ENCODE assay signal across 22 cellular contexts in the genomic region with DNA sequence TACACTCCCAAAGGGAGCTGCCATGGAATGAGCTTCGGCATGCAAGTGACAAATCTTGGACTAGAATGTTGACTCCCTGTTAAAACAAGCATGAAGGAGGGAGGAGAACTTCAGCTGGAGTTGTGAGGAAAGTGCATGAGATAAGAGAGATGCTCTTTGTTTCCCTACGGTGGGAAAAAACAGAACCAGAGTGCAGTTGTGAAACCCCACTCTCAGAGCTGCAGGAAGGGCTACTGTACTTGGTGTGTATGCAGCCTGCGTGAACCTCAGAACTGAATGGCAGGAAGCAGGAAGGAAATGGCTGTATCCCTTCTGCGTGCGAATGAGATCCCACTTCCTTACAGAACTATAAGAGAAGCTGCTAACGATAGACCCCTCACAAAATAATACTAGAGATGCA. TPM values are rescaled to one million over a fixed set of nuclear protein-coding genes. Genes with fewer than 3 reads are reported as not detected.
DNase-seq lines count a peak whose midpoint lies in the region; ATAC-seq and TF ChIP-seq lines count a peak whose summit lies in the region.
"Had no signal": no experiment of that assay in that cellular context is flagged by ENCODE, and none has a peak within 500 bp of the region (broad histone marks: within the 10 kb centered on the region; RNA-seq: fewer than 3 reads in every experiment).

No MANE protein-coding gene starts in this region.

- peak overlapping the region; percentile 8 for H3K4me3 Mint-ChIP-seq in activated CD8-positive, alpha-beta T cell treated with anti-CD3 and anti-CD28 coated beads, Interleukin-2, amount 10 ng/mL, durations not matched to agents 7 days and 5 days
- no peak overlapping the region for H3K4me3 Mint-ChIP-seq in activated CD8-positive, alpha-beta T cell treated with anti-CD3 and anti-CD28 coated beads for 36 hours
- H3K4me3 Mint-ChIP-seq in endothelial cell (ENCODE audit: unreplicated experiment) (peak overlapping the region; percentile 75), nephron (peak overlapping the region in 2 of 3 experiments; percentile 2 to 24), endodermal cell (no peak overlapping the region)
- no peak overlapping the region for H3K4me3 Mint-ChIP-seq in CD4-positive, alpha-beta T cell
- H3K4me3 Mint-ChIP-seq: CD8-positive, alpha-beta memory T cell had no signal

- H3K27me3 ChIP-seq in Loucy (ENCODE audit: insufficient read depth, low read length, poor library complexity, severe bottlenecking) (no peaks in the 10 kb centered on the region), endodermal cell (ENCODE audit: control insufficient read depth, insufficient read depth, low read length, poor library complexity, severe bottlenecking) (no peaks in the 10 kb centered on the region)
- H3K27me3 ChIP-seq in CD4-positive, alpha-beta T cell (ENCODE audit: control insufficient read depth, insufficient read depth, low read length): no peaks in the 10 kb centered on the region

- peak overlapping the region; percentile 65 for H3K27ac Mint-ChIP-seq in activated CD8-positive, alpha-beta T cell treated with anti-CD3 and anti-CD28 coated beads, Interleukin-2, amount 10 ng/mL, durations not matched to agents 7 days and 5 days
- no peak overlapping the region for H3K27ac Mint-ChIP-seq in activated CD8-positive, alpha-beta T cell treated with anti-CD3 and anti-CD28 coated beads for 36 hours
- H3K27ac Mint-ChIP-seq in endothelial cell (ENCODE audit: unreplicated experiment) (peak overlapping the region; percentile 100), nephron (peak overlapping the region; percentile 18 to 91 (median 42)), endodermal cell (no peak overlapping the region)
- no peak overlapping the region for H3K27ac Mint-ChIP-seq in CD4-positive, alpha-beta T cell
- H3K27ac Mint-ChIP-seq: CD8-positive, alpha-beta memory T cell had no signal

- intact Hi-C loops in activated CD8-positive, alpha-beta T cell treated with anti-CD3 and anti-CD28 coated beads for 36 hours (cut with micrococcal nuclease): no loop called here
- intact Hi-C loops in CD4-positive, alpha-beta T cell (cut with DNase I, micrococcal nuclease): loop anchor here in 1 of 2 experiments (10.0 kb wide), 1 partner anchor 395 kb away; no protein-coding TSS in a partner anchor

- WGBS in endodermal cell (ENCODE audit: insufficient coverage in 1 of 2, insufficient read length in 1 of 2), 2 experiments: 95 to 100% methylated on average over 2 to 6 of the region's 6 CpGs

- H3K9ac ChIP-seq in Loucy (ENCODE audit: low read depth, low read length, poor library complexity, severe bottlenecking) (peak overlapping the region; percentile 46), endodermal cell (ENCODE audit: extremely low read depth, low read length, poor library complexity, severe bottlenecking) (no peak overlapping the region)
- H3K9ac ChIP-seq: GM23248, KMS-11 had no signal

- peak; percentile 67 for ATAC-seq in activated CD8-positive, alpha-beta T cell treated with anti-CD3 and anti-CD28 coated beads, Interleukin-2, amount 10 ng/mL, durations not matched to agents 7 days and 5 days
- no peak for ATAC-seq in activated CD8-positive, alpha-beta T cell treated with anti-CD3 and anti-CD28 coated beads for 36 hours
- ATAC-seq in HG02798 (IDR thresholded peaks at IDR 0.05; ENCODE audit: poor library complexity, unreplicated experiment): no peak
- ATAC-seq in CD4-positive, alpha-beta T cell (ENCODE audit: poor library complexity): no peak
- ATAC-seq: A549, sciatic nerve had no signal

- H3F3A ChIP-seq in Loucy (ENCODE audit: low read depth): no peaks in the 10 kb centered on the region

- CTCF ChIA-PET in activated CD8-positive, alpha-beta T cell treated with anti-CD3 and anti-CD28 coated beads, Interleukin-2, amount 10 ng/mL, durations not matched to agents 7 days and 5 days (lab: Charles Lee): interaction anchor here (1.1 kb wide), 1 partner anchor 9 kb away, joined by 3 read pairs; no protein-coding TSS in a partner anchor
- CTCF ChIA-PET in activated CD8-positive, alpha-beta T cell treated with anti-CD3 and anti-CD28 coated beads for 36 hours (lab: Charles Lee): interaction anchor here (1.1 to 1.4 kb wide), 2 partner anchors 13 to 547 kb away, joined by 3 to 4 read pairs; no protein-coding TSS in a partner anchor
- CTCF ChIA-PET in CD4-positive, alpha-beta T cell (lab: Charles Lee): interaction anchor here (0.7 kb wide), 1 partner anchor 41 kb away, joined by 3 read pairs; no protein-coding TSS in a partner anchor

- no peaks in the 10 kb centered on the region for H4K20me1 ChIP-seq in Loucy (ENCODE audit: insufficient read depth, low read length, poor library complexity, severe bottlenecking)

- H3K4me1 Mint-ChIP-seq in activated CD8-positive, alpha-beta T cell treated with anti-CD3 and anti-CD28 coated beads, Interleukin-2, amount 10 ng/mL, durations not matched to agents 7 days and 5 days (ENCODE audit: low read depth): peaks cover 25% of the 10 kb centered on the region
- peaks cover 9% of the 10 kb centered on the region for H3K4me1 Mint-ChIP-seq in activated CD8-positive, alpha-beta T cell treated with anti-CD3 and anti-CD28 coated beads for 36 hours (ENCODE audit: low read depth)
- peaks cover 51% of the 10 kb centered on the region for H3K4me1 Mint-ChIP-seq in endothelial cell (ENCODE audit: unreplicated experiment)
- H3K4me1 Mint-ChIP-seq in nephron: peaks cover 22% of the 10 kb centered on the region
- peaks cover 9% of the 10 kb centered on the region for H3K4me1 Mint-ChIP-seq in CD4-positive, alpha-beta T cell (ENCODE audit: low read depth)
- peaks cover 32% of the 10 kb centered on the region for H3K4me1 Mint-ChIP-seq in endodermal cell

- no peaks in the 10 kb centered on the region for H3K79me2 ChIP-seq in Loucy (ENCODE audit: insufficient read depth, low read length)

- TF ChIP-seq CTCF in activated CD8-positive, alpha-beta T cell treated with anti-CD3 and anti-CD28 coated beads for 36 hours (IDR thresholded peaks at IDR 0.05): no peak
- TF ChIP-seq CTCF in Loucy (conservative IDR thresholded peaks at IDR 0.05; ENCODE audit: low read length): no peak
- no peak for TF ChIP-seq CTCF in endothelial cell (IDR thresholded peaks at IDR 0.05; ENCODE audit: unreplicated experiment)
- no peak for TF ChIP-seq CTCF in nephron (IDR thresholded peaks at IDR 0.05; ENCODE audit: unreplicated experiment in 3 of 3)
- TF ChIP-seq CTCF in CD4-positive, alpha-beta T cell (IDR thresholded peaks at IDR 0.05): no peak
- no peak for TF ChIP-seq CTCF in endodermal cell (conservative IDR thresholded peaks at IDR 0.05)

- peak overlapping the region; percentile 84 for H2AFZ ChIP-seq in Loucy (ENCODE audit: low read length)
- H2AFZ ChIP-seq: GM23248 had no signal

- H3K9me2 ChIP-seq in Loucy (replicated peaks; ENCODE audit: low read depth, low read length): no peaks in the 10 kb centered on the region

- DNase-seq in activated CD8-positive, alpha-beta T cell treated with anti-CD3 and anti-CD28 coated beads, Interleukin-2, amount 10 ng/mL, durations not matched to agents 7 days and 5 days: peak; percentile 44
- no peak for DNase-seq in activated CD8-positive, alpha-beta T cell treated with anti-CD3 and anti-CD28 coated beads for 36 hours
- DNase-seq in endothelial cell (ENCODE audit: low spot score) (peak; percentile 53), endodermal cell (no peak)
- DNase-seq in CD4-positive, alpha-beta T cell: no peak
- DNase-seq: activated effector memory CD4-positive, alpha-beta T cell treated with Interleukin-2 at 50 U/mL for 16 hours; aorta; CD8-positive, alpha-beta memory T cell; cerebellar nuclear complex; GM23248; NCI-H1417 treated with DMSO at 0.1 percent for 48 hours; NCI-H2171; stimulated activated CD4-positive, alpha-beta T cell treated with anti-CD3 and anti-CD28 coated beads, Interleukin-1b, Interleukin-23, amount 100 ng/mL, for 48 hours; uterus had no signal

- H3K4me1 ChIP-seq in Loucy (ENCODE audit: insufficient read depth, low read length, poor library complexity, severe bottlenecking): peaks cover 45% of the 10 kb centered on the region
- H3K4me1 ChIP-seq in endodermal cell (ENCODE audit: control insufficient read depth, insufficient read depth, low read length): peaks cover 7% of the 10 kb centered on the region
- H3K4me1 ChIP-seq: A549, uterus had no signal

- H3K27me3 Mint-ChIP-seq in activated CD8-positive, alpha-beta T cell treated with anti-CD3 and anti-CD28 coated beads, Interleukin-2, amount 10 ng/mL, durations not matched to agents 7 days and 5 days (ENCODE audit: low read depth): peaks cover 24% of the 10 kb centered on the region
- peaks cover 11% of the 10 kb centered on the region for H3K27me3 Mint-ChIP-seq in activated CD8-positive, alpha-beta T cell treated with anti-CD3 and anti-CD28 coated beads for 36 hours
- peaks cover 6% of the 10 kb centered on the region for H3K27me3 Mint-ChIP-seq in endothelial cell (ENCODE audit: unreplicated experiment)
- no peaks in the 10 kb centered on the region for H3K27me3 Mint-ChIP-seq in nephron (ENCODE audit: low read depth)
- peaks cover 28% of the 10 kb centered on the region for H3K27me3 Mint-ChIP-seq in CD4-positive, alpha-beta T cell
- H3K27me3 Mint-ChIP-seq in endodermal cell (ENCODE audit: insufficient read depth): no peaks in the 10 kb centered on the region

- H3K36me3 ChIP-seq in Loucy (ENCODE audit: insufficient read depth, low read length) (no peaks in the 10 kb centered on the region), endodermal cell (ENCODE audit: control insufficient read depth, insufficient read depth, low read length) (peaks cover 10% of the 10 kb centered on the region)
- H3K36me3 ChIP-seq: uterus had no signal

- POLR2A ChIA-PET in activated CD8-positive, alpha-beta T cell treated with anti-CD3 and anti-CD28 coated beads, Interleukin-2, amount 10 ng/mL, durations not matched to agents 7 days and 5 days (lab: Charles Lee): no interaction called here
- POLR2A ChIA-PET in activated CD8-positive, alpha-beta T cell treated with anti-CD3 and anti-CD28 coated beads for 36 hours (lab: Charles Lee): no interaction called here
- POLR2A ChIA-PET in CD4-positive, alpha-beta T cell (lab: Charles Lee): no interaction called here

- no peak overlapping the region for H3K27ac ChIP-seq in CD4-positive, alpha-beta T cell (ENCODE audit: low read depth, low read length)
- no peak overlapping the region for H3K27ac ChIP-seq in endodermal cell (ENCODE audit: low read depth, low read length)
- H3K27ac ChIP-seq: A549, GM23248, HL-60, KMS-11, uterus, VCaP had no signal

- H3K4me2 ChIP-seq in Loucy (ENCODE audit: low read depth, low read length, poor library complexity, severe bottlenecking): peak overlapping the region; percentile 76
- H3K4me2 ChIP-seq: A549, KMS-11 had no signal

- H3K36me3 Mint-ChIP-seq in activated CD8-positive, alpha-beta T cell treated with anti-CD3 and anti-CD28 coated beads, Interleukin-2, amount 10 ng/mL, durations not matched to agents 7 days and 5 days (ENCODE audit: low read depth): peaks cover 2% of the 10 kb centered on the region
- no peaks in the 10 kb centered on the region for H3K36me3 Mint-ChIP-seq in activated CD8-positive, alpha-beta T cell treated with anti-CD3 and anti-CD28 coated beads for 36 hours (ENCODE audit: low read depth)
- H3K36me3 Mint-ChIP-seq in endothelial cell (ENCODE audit: low read depth, unreplicated experiment): no peaks in the 10 kb centered on the region
- H3K36me3 Mint-ChIP-seq in nephron (ENCODE audit: low read depth): no peaks in the 10 kb centered on the region
- no peaks in the 10 kb centered on the region for H3K36me3 Mint-ChIP-seq in CD4-positive, alpha-beta T cell (ENCODE audit: low read depth)
- peaks cover 9% of the 10 kb centered on the region for H3K36me3 Mint-ChIP-seq in endodermal cell (ENCODE audit: low read depth)
- H3K36me3 Mint-ChIP-seq: CD8-positive, alpha-beta memory T cell had no signal

- no peaks in the 10 kb centered on the region for H3K9me3 ChIP-seq in Loucy (ENCODE audit: insufficient read depth, low read depth, low read length)
- no peaks in the 10 kb centered on the region for H3K9me3 ChIP-seq in CD4-positive, alpha-beta T cell (ENCODE audit: control insufficient read depth, low read length)
- H3K9me3 ChIP-seq in endodermal cell (ENCODE audit: control insufficient read depth, low read length): no peaks in the 10 kb centered on the region
- H3K9me3 ChIP-seq: A549, uterus had no signal

- H3K9me3 Mint-ChIP-seq in activated CD8-positive, alpha-beta T cell treated with anti-CD3 and anti-CD28 coated beads, Interleukin-2, amount 10 ng/mL, durations not matched to agents 7 days and 5 days (ENCODE audit: insufficient read depth): no peaks in the 10 kb centered on the region
- no peaks in the 10 kb centered on the region for H3K9me3 Mint-ChIP-seq in activated CD8-positive, alpha-beta T cell treated with anti-CD3 and anti-CD28 coated beads for 36 hours
- H3K9me3 Mint-ChIP-seq in endothelial cell (ENCODE audit: unreplicated experiment) (no peaks in the 10 kb centered on the region), nephron (no peaks in the 10 kb centered on the region), endodermal cell (no peaks in the 10 kb centered on the region)
- H3K9me3 Mint-ChIP-seq in CD4-positive, alpha-beta T cell: no peaks in the 10 kb centered on the region

- peak overlapping the region; percentile 62 for H3K4me3 ChIP-seq in Loucy (ENCODE audit: low read length, poor library complexity, severe bottlenecking)
- H3K4me3 ChIP-seq in endodermal cell (ENCODE audit: low read length): no peak overlapping the region
- H3K4me3 ChIP-seq: A549, GM23248, uterus had no signal

RNA-seq across cellular contexts. Expression of a gene that starts 57.2 kb away (rescaled TPM):
- not detected for total RNA-seq in activated CD8-positive, alpha-beta T cell treated with anti-CD3 and anti-CD28 coated beads, Interleukin-2, amount 10 ng/mL, durations not matched to agents 7 days and 5 days
- total RNA-seq in activated CD8-positive, alpha-beta T cell treated with anti-CD3 and anti-CD28 coated beads for 36 hours: not detected
- total RNA-seq in endothelial cell (ENCODE audit: unreplicated experiment) (15.0 TPM), endodermal cell (10 to 100 TPM; 14.6 to 33.7 TPM)
- not detected for total RNA-seq in CD4-positive, alpha-beta T cell
- 5.4 TPM for polyA plus RNA-seq in endodermal cell (2013, experiment 1 of 2)
- 5.6 TPM for polyA plus RNA-seq in endodermal cell (2013, experiment 2 of 2)
- total RNA-seq: CD8-positive, alpha-beta memory T cell had no signal
- polyA plus RNA-seq: CD8-positive, alpha-beta memory T cell; GM23248 had no signal

Comparison
In these comparisons a context has a peak if more than half of its experiments do, and no peak if none do; other contexts are left out.
1. DNase-seq: peak in activated CD8-positive, alpha-beta T cell treated with anti-CD3 and anti-CD28 coated beads, Interleukin-2, amount 10 ng/mL, durations not matched to agents 7 days and 5 days (single experiment) and endothelial cell (single experiment); none in activated CD8-positive, alpha-beta T cell treated with anti-CD3 and anti-CD28 coated beads for 36 hours (single experiment), CD4-positive, alpha-beta T cell (0 of 10) and endodermal cell (single experiment).
2. H3K27ac Mint-ChIP-seq: peak in activated CD8-positive, alpha-beta T cell treated with anti-CD3 and anti-CD28 coated beads, Interleukin-2, amount 10 ng/mL, durations not matched to agents 7 days and 5 days (single experiment), endothelial cell (single experiment) and nephron (3 of 3); none in activated CD8-positive, alpha-beta T cell treated with anti-CD3 and anti-CD28 coated beads for 36 hours (single experiment), CD4-positive, alpha-beta T cell (single experiment) and endodermal cell (single experiment).
3. H3K4me3 Mint-ChIP-seq: peak in activated CD8-positive, alpha-beta T cell treated with anti-CD3 and anti-CD28 coated beads, Interleukin-2, amount 10 ng/mL, durations not matched to agents 7 days and 5 days (single experiment), endothelial cell (single experiment) and nephron (2 of 3); none in activated CD8-positive, alpha-beta T cell treated with anti-CD3 and anti-CD28 coated beads for 36 hours (single experiment), CD4-positive, alpha-beta T cell (single experiment) and endodermal cell (single experiment).
4. RNA of a gene that starts 57.2 kb away (total RNA-seq): 14.6 to 33.7 TPM in endodermal cell and 15.0 TPM in endothelial cell (single experiment); not detected in activated CD8-positive, alpha-beta T cell treated with anti-CD3 and anti-CD28 coated beads, Interleukin-2, amount 10 ng/mL, durations not matched to agents 7 days and 5 days, not detected in activated CD8-positive, alpha-beta T cell treated with anti-CD3 and anti-CD28 coated beads for 36 hours and not detected in CD4-positive, alpha-beta T cell; every median in the first group is over 10 times any median in the second.